In the genomic region with DNA sequence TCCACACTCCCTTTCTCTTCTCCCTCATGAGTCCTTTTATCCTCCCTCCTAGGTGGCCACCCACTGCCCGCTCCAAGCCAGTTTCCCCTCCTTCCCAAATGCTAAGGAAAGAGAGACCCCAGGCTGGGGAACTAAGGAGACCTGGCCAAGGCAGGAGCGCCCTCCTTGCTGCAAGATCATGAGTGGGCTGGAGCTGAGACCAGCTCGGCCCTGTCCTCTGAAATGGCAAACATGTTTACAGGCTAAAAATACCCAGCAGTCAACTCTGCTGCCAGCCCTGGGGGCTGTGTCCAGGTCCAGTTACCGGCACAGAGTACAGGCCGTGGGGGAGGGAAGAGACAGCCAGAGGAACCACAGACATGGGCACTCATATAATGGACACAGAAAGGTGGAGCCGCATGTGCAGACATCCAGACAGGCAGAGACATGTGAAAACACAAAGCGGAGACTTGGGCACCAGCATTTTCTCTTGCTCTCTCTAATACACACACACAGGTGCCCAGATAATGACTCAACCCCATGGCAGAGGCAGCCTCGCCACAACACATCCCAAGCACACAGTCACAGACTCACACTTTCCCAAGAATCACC, we compare ENCODE assay signal across 8 cellular contexts. TPM values are rescaled to one million over a fixed set of nuclear protein-coding genes. Genes with fewer than 3 reads are reported as not detected.
DNase-seq lines count a peak whose midpoint lies in the region; ATAC-seq and TF ChIP-seq lines count a peak whose summit lies in the region.

No MANE protein-coding gene starts in this region.

- H3K4me1 ChIP-seq in GM23248 (ENCODE audit: insufficient read depth), result peaks cover 20% of the 10 kb centered on the region
- peaks cover 26 to 81% (median 66%) of the 10 kb centered on the region in 9 donors for H3K4me1 ChIP-seq in heart right ventricle
- H3K4me1 ChIP-seq in rectal smooth muscle tissue (ENCODE audit: control insufficient read depth, insufficient read depth, low read length), result peaks cover 26% of the 10 kb centered on the region

- H3K36me3 ChIP-seq in GM23248 (ENCODE audit: low read depth) (no peaks in the 10 kb centered on the region), heart right ventricle (no peaks in the 10 kb centered on the region), rectal smooth muscle tissue (ENCODE audit: control insufficient read depth, insufficient read depth, low read length) (peaks cover 7% of the 10 kb centered on the region)

- peak overlapping the region; percentile 92 for H3K9ac ChIP-seq in GM23248
- no peak overlapping the region for H3K9ac ChIP-seq in rectal smooth muscle tissue (ENCODE audit: low read length)

- peak overlapping the region; percentile 70 for H2AFZ ChIP-seq in GM23248

- H3K27me3 Mint-ChIP-seq in activated CD4-positive, alpha-beta memory T cell treated with anti-CD3 and anti-CD28 coated beads, Interleukin-2, amount 10 ng/mL, durations not matched to agents 7 days and 5 days, result peaks cover 21% of the 10 kb centered on the region

- H3K9me3 ChIP-seq in GM23248 (ENCODE audit: low read depth) (no peaks in the 10 kb centered on the region), heart right ventricle (no peaks in the 10 kb centered on the region)

- peak overlapping the region; percentile 100 for H3K4me3 Mint-ChIP-seq in activated CD4-positive, alpha-beta memory T cell treated with anti-CD3 and anti-CD28 coated beads, Interleukin-2, amount 10 ng/mL, durations not matched to agents 7 days and 5 days

- peaks cover 24% of the 10 kb centered on the region for H3F3A ChIP-seq in GM23248 (ENCODE audit: insufficient read depth)

- 36 to 42% methylated on average over 8 of the region's 8 CpGs for WGBS in GM23248 (ENCODE audit: low coverage in 1 of 2, low lambda C conversion rate in 2 of 2, missing lambda C conversion rate in 2 of 2), 2 experiments
- WGBS in heart right ventricle, 2 donors, result 28 to 39% methylated on average over 8 of the region's 8 CpGs

- intact Hi-C loops in heart right ventricle (cut with DNase I), result loop anchor here in 3 of 10 donors (5.0 to 10.0 kb wide), 2 partner anchors 45 to 153 kb away; a partner anchor contains a TSS

- H3K27ac ChIP-seq in GM23248, result peak overlapping the region; percentile 81
- peak overlapping the region; percentile 98 to 100 (median 100) for H3K27ac ChIP-seq in heart right ventricle
- peak overlapping the region; percentile 99 for H3K27ac ChIP-seq in rectal smooth muscle tissue (ENCODE audit: low read depth, low read length)

- peaks cover 84% of the 10 kb centered on the region for H3K79me2 ChIP-seq in GM23248 (ENCODE audit: insufficient read depth)

- H3K27me3 ChIP-seq in GM23248 (replicated peaks; ENCODE audit: insufficient read depth) (no peaks in the 10 kb centered on the region), heart right ventricle (peaks cover 0 to 6% (median 0%) of the 10 kb centered on the region in 7 donors), rectal smooth muscle tissue (ENCODE audit: control insufficient read depth, insufficient read depth, low read length) (peaks cover 3% of the 10 kb centered on the region)

- POLR2A ChIA-PET in activated CD4-positive, alpha-beta memory T cell treated with anti-CD3 and anti-CD28 coated beads, Interleukin-2, amount 10 ng/mL, durations not matched to agents 7 days and 5 days (lab: Charles Lee), result interaction anchor here (0.9 to 11.2 kb wide), 8 partner anchors 9 to 309 kb away, joined by 3 to 364 read pairs (median 5); a partner anchor contains a TSS

- no peak for TF ChIP-seq CTCF in heart right ventricle (IDR thresholded peaks at IDR 0.05)

- DNase-seq in GM23248 (peak; percentile 41), heart right ventricle (peak; percentile 62 to 72), NCI-H128 (lab: John Stamatoyannopoulos, UW; ENCODE audit: unreplicated experiment) (no peak)
- no peak for DNase-seq in activated CD4-positive, alpha-beta memory T cell treated with anti-CD3 and anti-CD28 coated beads, Interleukin-2, amount 10 ng/mL, durations not matched to agents 7 days and 5 days

- peak overlapping the region; percentile 86 for H3K4me2 ChIP-seq in GM23248 (ENCODE audit: unreplicated experiment)

- peaks cover 23% of the 10 kb centered on the region for H3K36me3 Mint-ChIP-seq in activated CD4-positive, alpha-beta memory T cell treated with anti-CD3 and anti-CD28 coated beads, Interleukin-2, amount 10 ng/mL, durations not matched to agents 7 days and 5 days (ENCODE audit: low read depth)

- peak overlapping the region; percentile 52 for H3K27ac Mint-ChIP-seq in activated CD4-positive, alpha-beta memory T cell treated with anti-CD3 and anti-CD28 coated beads, Interleukin-2, amount 10 ng/mL, durations not matched to agents 7 days and 5 days

- CTCF ChIA-PET in activated CD4-positive, alpha-beta memory T cell treated with anti-CD3 and anti-CD28 coated beads, Interleukin-2, amount 10 ng/mL, durations not matched to agents 7 days and 5 days (lab: Charles Lee), result interaction anchor here (1.0 to 6.3 kb wide), 3 partner anchors 8 to 153 kb away, joined by 3 to 268 read pairs (median 11); no protein-coding TSS in a partner anchor

- in situ Hi-C loops in GM23248 (cut with MboI), result no loop called here

- no peaks in the 10 kb centered on the region for H3K9me3 Mint-ChIP-seq in activated CD4-positive, alpha-beta memory T cell treated with anti-CD3 and anti-CD28 coated beads, Interleukin-2, amount 10 ng/mL, durations not matched to agents 7 days and 5 days

- peak in 6 of 8 donors; percentile 2 to 45 (median 20) for ATAC-seq in heart right ventricle
- ATAC-seq in GM21381 (IDR thresholded peaks at IDR 0.05; ENCODE audit: unreplicated experiment), result no peak
- ATAC-seq in HG02885 (IDR thresholded peaks at IDR 0.05; ENCODE audit: poor library complexity, unreplicated experiment), result no peak
- ATAC-seq in GM18858 (IDR thresholded peaks at IDR 0.05; ENCODE audit: unreplicated experiment), result no peak

- H3K9me2 ChIP-seq in GM23248 (ENCODE audit: insufficient read depth), result no peaks in the 10 kb centered on the region

- H3K4me3 ChIP-seq in GM23248, result peak overlapping the region; percentile 96
- peak overlapping the region; percentile 72 to 100 (median 99) for H3K4me3 ChIP-seq in heart right ventricle
- peak overlapping the region; percentile 85 for H3K4me3 ChIP-seq in rectal smooth muscle tissue (ENCODE audit: low read length)

- H4K20me1 ChIP-seq in GM23248 (ENCODE audit: insufficient read depth), result no peaks in the 10 kb centered on the region

- peaks cover 64% of the 10 kb centered on the region for H3K4me1 Mint-ChIP-seq in activated CD4-positive, alpha-beta memory T cell treated with anti-CD3 and anti-CD28 coated beads, Interleukin-2, amount 10 ng/mL, durations not matched to agents 7 days and 5 days

RNA-seq across cellular contexts. Expression of a gene that starts 1.2 kb away (rescaled TPM):
- 548 and 557 TPM in 2 replicates for total RNA-seq in GM23248 (2014; rRNA removed; shearing (Covaris generic))
- polyA plus RNA-seq in GM23248 (2016; fragmentation: Nextera tagmentation; extraction: Ambion mirVana), result 163 and 167 TPM in 2 replicates
- total RNA-seq in activated CD4-positive, alpha-beta memory T cell treated with anti-CD3 and anti-CD28 coated beads, Interleukin-2, amount 10 ng/mL, durations not matched to agents 7 days and 5 days, result 100 to 1,000 TPM; 323 to 360 TPM
- 100 to 1,000 TPM; 259 to 447 (median 386) TPM for total RNA-seq in heart right ventricle
- 100 to 1,000 TPM; 101 to 113 TPM for polyA plus RNA-seq in heart right ventricle

RNA-seq across cellular contexts. Expression of a gene that starts 25.9 kb away (rescaled TPM):
- 1,322 and 1,677 TPM in 2 replicates for total RNA-seq in GM23248 (2014; rRNA removed; shearing (Covaris generic))
- polyA plus RNA-seq in GM23248 (2016; fragmentation: Nextera tagmentation; extraction: Ambion mirVana) (533 and 544 TPM in 2 replicates), heart right ventricle (1,000 to 10,000 TPM in 1 of 2 donors, 100 to 1,000 TPM in 1; 555 to 1,173 TPM)
- 100 to 1,000 TPM; 991 to 999 TPM for total RNA-seq in activated CD4-positive, alpha-beta memory T cell treated with anti-CD3 and anti-CD28 coated beads, Interleukin-2, amount 10 ng/mL, durations not matched to agents 7 days and 5 days
- total RNA-seq in heart right ventricle, result 1,000 to 10,000 TPM in 5 of 10 donors, 100 to 1,000 TPM in 5; 784 to 1,131 (median 1,002) TPM

RNA-seq across cellular contexts. Expression of a gene that starts 43.5 kb away (rescaled TPM):
- 6.1 and 7.7 TPM in 2 replicates for total RNA-seq in GM23248 (2014; rRNA removed; shearing (Covaris generic))
- polyA plus RNA-seq in GM23248 (2016; fragmentation: Nextera tagmentation; extraction: Ambion mirVana) (11.1 and 12.1 TPM in 2 replicates), heart right ventricle (10 to 100 TPM in 1 of 2 donors, 1 to 10 TPM in 1; 9.3 to 19.2 TPM)
- total RNA-seq in activated CD4-positive, alpha-beta memory T cell treated with anti-CD3 and anti-CD28 coated beads, Interleukin-2, amount 10 ng/mL, durations not matched to agents 7 days and 5 days, result 10 to 100 TPM; 23.7 to 25.2 TPM
- 10 to 100 TPM in 8 of 10 donors, 1 to 10 TPM in 2; 8.2 to 17.9 (median 12.3) TPM for total RNA-seq in heart right ventricle

RNA-seq across cellular contexts. Expression of a gene that starts 53.9 kb away (rescaled TPM):
- 98.8 and 114 TPM in 2 replicates for total RNA-seq in GM23248 (2014; rRNA removed; shearing (Covaris generic))
- polyA plus RNA-seq in GM23248 (2016; fragmentation: Nextera tagmentation; extraction: Ambion mirVana) (26.3 and 28.9 TPM in 2 replicates), heart right ventricle (10 to 100 TPM; 22.1 to 35.3 TPM)
- total RNA-seq in activated CD4-positive, alpha-beta memory T cell treated with anti-CD3 and anti-CD28 coated beads, Interleukin-2, amount 10 ng/mL, durations not matched to agents 7 days and 5 days, result 100 to 1,000 TPM; 226 TPM
- 10 to 100 TPM; 25.0 to 45.3 (median 29.8) TPM for total RNA-seq in heart right ventricle

Comparison
In these comparisons a context has a peak if more than half of its experiments do, and no peak if none do; other contexts are left out.
1. DNase-seq: peak in GM23248 (single experiment) and heart right ventricle (2 of 2); none in activated CD4-positive, alpha-beta memory T cell treated with anti-CD3 and anti-CD28 coated beads, Interleukin-2, amount 10 ng/mL, durations not matched to agents 7 days and 5 days (single experiment) and NCI-H128 (single experiment).
2. ATAC-seq: peak in heart right ventricle (6 of 8); none in GM21381 (single experiment), HG02885 (single experiment) and GM18858 (single experiment).
3. Peak in every context shown above with its lines, with median percentiles within 50 percentile points of each other: H3K27ac ChIP-seq and H3K4me3 ChIP-seq.